Comparison of ENCODE assay signal across 17 cellular contexts in the genomic region with DNA sequence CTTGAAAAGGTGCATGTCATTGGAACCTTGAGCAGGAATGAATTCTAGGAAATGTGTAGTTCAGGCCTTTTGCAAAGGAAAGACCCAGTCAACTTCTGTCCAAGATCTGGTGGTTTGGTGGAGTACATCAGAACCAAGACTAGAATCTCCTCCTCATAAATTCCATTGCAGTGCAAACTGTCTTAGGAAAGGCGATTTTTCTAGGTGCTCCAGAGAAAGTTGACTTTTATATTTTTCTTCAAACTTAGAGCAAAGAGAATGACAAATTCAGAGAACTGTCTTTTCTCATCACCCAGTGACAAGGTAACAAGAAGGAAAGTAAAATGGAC. TPM values are rescaled to one million over a fixed set of nuclear protein-coding genes. Genes with fewer than 3 reads are reported as not detected.
DNase-seq lines count a peak whose midpoint lies in the region; ATAC-seq and TF ChIP-seq lines count a peak whose summit lies in the region.
"Had no signal": no experiment of that assay in that cellular context is flagged by ENCODE, and none has a peak within 500 bp of the region (broad histone marks: within the 10 kb centered on the region; RNA-seq: fewer than 3 reads in every experiment).

No MANE protein-coding gene starts in this region.

- H3K27me3 ChIP-seq in foreskin keratinocyte, result no peaks in the 10 kb centered on the region
- H3K27me3 ChIP-seq in subcutaneous abdominal adipose tissue (ENCODE audit: control insufficient read depth in 5 of 5, insufficient read depth in 4 of 5, low read length in 5 of 5), result no peaks in the 10 kb centered on the region
- H3K27me3 ChIP-seq: sigmoid colon had no signal

- H3K4me3 ChIP-seq in subcutaneous abdominal adipose tissue (ENCODE audit: low read depth in 1 of 5, low read length in 5 of 5), result no peak overlapping the region
- H3K4me3 ChIP-seq: sigmoid colon had no signal

- H3K27ac ChIP-seq in foreskin keratinocyte (peak overlapping the region; percentile 16), subcutaneous abdominal adipose tissue (ENCODE audit: low read depth, low read length) (peak overlapping the region; percentile 44)
- H3K27ac ChIP-seq: HL-60 had no signal

- DNase-seq in activated CD4-positive, alpha-beta memory T cell treated with anti-CD3 and anti-CD28 coated beads for 36 hours, result no peak
- no peak for DNase-seq in activated CD4-positive, alpha-beta memory T cell treated with anti-CD3 and anti-CD28 coated beads, Interleukin-2, amount 10 ng/mL, durations not matched to agents 7 days and 5 days
- DNase-seq in activated B cell treated with CpG ODN at 0.5 μM for 24 hours (no peak), foreskin keratinocyte (no peak), amygdala (lab: John Stamatoyannopoulos, UW) (no peak), SW 1271 (lab: John Stamatoyannopoulos, UW) (no peak)
- DNase-seq: 8988T; activated gamma-delta T cell; CD4-positive, alpha-beta T cell; endodermal cell; Karpas-422; NCI-H1436; sigmoid colon; stimulated activated naive B cell treated with anti-CD40 and anti-IgM and Interleukin-4, amounts not matched to agents 10 μg/mL and 1 μg/mL and 100 μg/mL, for 72 hours had no signal

- no peaks in the 10 kb centered on the region for H3K36me3 Mint-ChIP-seq in activated CD4-positive, alpha-beta memory T cell treated with anti-CD3 and anti-CD28 coated beads for 36 hours
- H3K36me3 Mint-ChIP-seq in activated CD4-positive, alpha-beta memory T cell treated with anti-CD3 and anti-CD28 coated beads, Interleukin-2, amount 10 ng/mL, durations not matched to agents 7 days and 5 days (ENCODE audit: low read depth), result peaks cover 26% of the 10 kb centered on the region
- no peaks in the 10 kb centered on the region for H3K36me3 Mint-ChIP-seq in activated B cell treated with CpG ODN at 0.5 μM for 24 hours (ENCODE audit: low read depth)
- H3K36me3 Mint-ChIP-seq: stimulated activated naive B cell treated with anti-CD40 and anti-IgM and Interleukin-4, amounts not matched to agents 10 μg/mL and 1 μg/mL and 100 μg/mL, for 72 hours had no signal

- no peak for TF ChIP-seq CTCF in activated B cell treated with CpG ODN at 0.5 μM for 24 hours (IDR thresholded peaks at IDR 0.05)
- TF ChIP-seq CTCF in foreskin keratinocyte (conservative IDR thresholded peaks at IDR 0.05), result no peak

- intact Hi-C loops in activated CD4-positive, alpha-beta memory T cell treated with anti-CD3 and anti-CD28 coated beads for 36 hours (cut with micrococcal nuclease), result loop anchor here (5.0 kb wide), 1 partner anchor 115 kb away; a partner anchor contains a TSS
- intact Hi-C loops in activated B cell treated with CpG ODN at 0.5 μM for 24 hours (cut with micrococcal nuclease), result loop anchor here (1.0 to 5.0 kb wide), 2 partner anchors 15 to 115 kb away; a partner anchor contains a TSS

- peak overlapping the region; percentile 25 for H3K27ac Mint-ChIP-seq in activated CD4-positive, alpha-beta memory T cell treated with anti-CD3 and anti-CD28 coated beads for 36 hours
- H3K27ac Mint-ChIP-seq in activated CD4-positive, alpha-beta memory T cell treated with anti-CD3 and anti-CD28 coated beads, Interleukin-2, amount 10 ng/mL, durations not matched to agents 7 days and 5 days, result no peak overlapping the region
- peak overlapping the region; percentile 75 for H3K27ac Mint-ChIP-seq in activated B cell treated with CpG ODN at 0.5 μM for 24 hours
- H3K27ac Mint-ChIP-seq: CD4-positive, alpha-beta T cell; endodermal cell had no signal

- H3K4me1 ChIP-seq in foreskin keratinocyte, result peaks cover 19% of the 10 kb centered on the region
- peaks cover 4 to 14% (median 12%) of the 10 kb centered on the region in 5 donors for H3K4me1 ChIP-seq in subcutaneous abdominal adipose tissue (ENCODE audit: control insufficient read depth in 5 of 5, insufficient read depth in 5 of 5, low read length in 5 of 5)

- no peaks in the 10 kb centered on the region for H3K36me3 ChIP-seq in subcutaneous abdominal adipose tissue (ENCODE audit: control insufficient read depth in 5 of 5, insufficient read depth in 5 of 5, low read length in 5 of 5)
- H3K36me3 ChIP-seq: sigmoid colon had no signal

- H3K9me3 Mint-ChIP-seq in activated CD4-positive, alpha-beta memory T cell treated with anti-CD3 and anti-CD28 coated beads for 36 hours, result no peaks in the 10 kb centered on the region
- no peaks in the 10 kb centered on the region for H3K9me3 Mint-ChIP-seq in activated CD4-positive, alpha-beta memory T cell treated with anti-CD3 and anti-CD28 coated beads, Interleukin-2, amount 10 ng/mL, durations not matched to agents 7 days and 5 days
- H3K9me3 Mint-ChIP-seq in activated B cell treated with CpG ODN at 0.5 μM for 24 hours, result peaks cover 2% of the 10 kb centered on the region
- H3K9me3 Mint-ChIP-seq: CD4-positive, alpha-beta T cell had no signal

- CTCF ChIA-PET in activated CD4-positive, alpha-beta memory T cell treated with anti-CD3 and anti-CD28 coated beads for 36 hours (lab: Charles Lee), result no interaction called here
- CTCF ChIA-PET in activated CD4-positive, alpha-beta memory T cell treated with anti-CD3 and anti-CD28 coated beads, Interleukin-2, amount 10 ng/mL, durations not matched to agents 7 days and 5 days (lab: Charles Lee), result no interaction called here
- CTCF ChIA-PET in activated B cell treated with CpG ODN at 0.5 μM for 24 hours (lab: Charles Lee), result no interaction called here

- no peaks in the 10 kb centered on the region for H3K27me3 Mint-ChIP-seq in activated CD4-positive, alpha-beta memory T cell treated with anti-CD3 and anti-CD28 coated beads for 36 hours
- H3K27me3 Mint-ChIP-seq in activated CD4-positive, alpha-beta memory T cell treated with anti-CD3 and anti-CD28 coated beads, Interleukin-2, amount 10 ng/mL, durations not matched to agents 7 days and 5 days, result no peaks in the 10 kb centered on the region
- no peaks in the 10 kb centered on the region for H3K27me3 Mint-ChIP-seq in activated B cell treated with CpG ODN at 0.5 μM for 24 hours
- H3K27me3 Mint-ChIP-seq: CD4-positive, alpha-beta T cell had no signal

- no peaks in the 10 kb centered on the region for H3K9me3 ChIP-seq in subcutaneous abdominal adipose tissue (ENCODE audit: control insufficient read depth in 5 of 5, low read length in 5 of 5)
- H3K9me3 ChIP-seq: sigmoid colon had no signal

- POLR2A ChIA-PET in activated CD4-positive, alpha-beta memory T cell treated with anti-CD3 and anti-CD28 coated beads for 36 hours (lab: Charles Lee), result no interaction called here
- POLR2A ChIA-PET in activated CD4-positive, alpha-beta memory T cell treated with anti-CD3 and anti-CD28 coated beads, Interleukin-2, amount 10 ng/mL, durations not matched to agents 7 days and 5 days (lab: Charles Lee), result interaction anchor here (1.1 kb wide), 1 partner anchor 11 kb away, joined by 3 read pairs; no protein-coding TSS in a partner anchor
- POLR2A ChIA-PET in activated B cell treated with CpG ODN at 0.5 μM for 24 hours (lab: Charles Lee), result no interaction called here

- peaks cover 41% of the 10 kb centered on the region for H3K4me1 Mint-ChIP-seq in activated CD4-positive, alpha-beta memory T cell treated with anti-CD3 and anti-CD28 coated beads for 36 hours (ENCODE audit: low read depth)
- peaks cover 30% of the 10 kb centered on the region for H3K4me1 Mint-ChIP-seq in activated CD4-positive, alpha-beta memory T cell treated with anti-CD3 and anti-CD28 coated beads, Interleukin-2, amount 10 ng/mL, durations not matched to agents 7 days and 5 days
- peaks cover 26% of the 10 kb centered on the region for H3K4me1 Mint-ChIP-seq in activated B cell treated with CpG ODN at 0.5 μM for 24 hours

- H3K4me3 Mint-ChIP-seq in activated CD4-positive, alpha-beta memory T cell treated with anti-CD3 and anti-CD28 coated beads for 36 hours, result no peak overlapping the region
- no peak overlapping the region for H3K4me3 Mint-ChIP-seq in activated CD4-positive, alpha-beta memory T cell treated with anti-CD3 and anti-CD28 coated beads, Interleukin-2, amount 10 ng/mL, durations not matched to agents 7 days and 5 days
- no peak overlapping the region for H3K4me3 Mint-ChIP-seq in activated B cell treated with CpG ODN at 0.5 μM for 24 hours
- H3K4me3 Mint-ChIP-seq: CD4-positive, alpha-beta T cell; endodermal cell had no signal

- no peak overlapping the region for H3K9ac ChIP-seq in subcutaneous abdominal adipose tissue (ENCODE audit: low read length in 5 of 5)

- no peak for ATAC-seq in activated B cell treated with CpG ODN at 0.5 μM for 24 hours (ENCODE audit: low read depth)
- no peak for ATAC-seq in foreskin keratinocyte
- no peak for ATAC-seq in GM19463 (IDR thresholded peaks at IDR 0.05; ENCODE audit: unreplicated experiment)

RNA-seq across cellular contexts. Expression of a gene that starts 50.0 kb away (rescaled TPM):
- under 1 TPM; 0.36 to 0.41 TPM for total RNA-seq in activated CD4-positive, alpha-beta memory T cell treated with anti-CD3 and anti-CD28 coated beads for 36 hours
- 1 to 10 TPM; 1.4 to 1.7 TPM for total RNA-seq in activated CD4-positive, alpha-beta memory T cell treated with anti-CD3 and anti-CD28 coated beads, Interleukin-2, amount 10 ng/mL, durations not matched to agents 7 days and 5 days
- not detected in 2 replicates for total RNA-seq in activated B cell treated with CpG ODN at 0.5 μM for 24 hours
- total RNA-seq in foreskin keratinocyte, result 8.5 and 8.7 TPM in 2 replicates
- 6.4 and 7.0 TPM in 2 replicates for polyA plus RNA-seq in foreskin keratinocyte
